Comparison of ENCODE assay signal across 8 cellular contexts in genomic region chr19:45791744-45792481, GRCh38. TPM values are rescaled to one million over a fixed set of nuclear protein-coding genes. Genes with fewer than 3 reads are reported as not detected.
DNase-seq lines count a peak whose midpoint lies in the region; TF ChIP-seq lines count a peak whose summit lies in the region.

No MANE protein-coding gene starts in this region.

- H3K4me1 Mint-ChIP-seq in T-helper 2 cell treated with Interferon-gamma antibody and Interleukin-4, amounts not matched to agents 5 μg/mL and 100 μg/mL, for 36 hours (ENCODE audit: low read depth) = peaks cover 26% of the 10 kb centered on the region
- peaks cover 34% of the 10 kb centered on the region for H3K4me1 Mint-ChIP-seq in neural crest cell

- H3K9me3 Mint-ChIP-seq in T-helper 2 cell treated with Interferon-gamma antibody and Interleukin-4, amounts not matched to agents 5 μg/mL and 100 μg/mL, for 36 hours = no peaks in the 10 kb centered on the region
- no peaks in the 10 kb centered on the region for H3K9me3 Mint-ChIP-seq in neural crest cell

- H3K4me3 Mint-ChIP-seq in T-helper 2 cell treated with Interferon-gamma antibody and Interleukin-4, amounts not matched to agents 5 μg/mL and 100 μg/mL, for 36 hours = peak overlapping the region; percentile 89
- H3K4me3 Mint-ChIP-seq in neural crest cell = peak overlapping the region; percentile 97

- peak; percentile 29 for DNase-seq in T-helper 2 cell treated with Interferon-gamma antibody and Interleukin-4, amounts not matched to agents 5 μg/mL and 100 μg/mL, for 36 hours (ENCODE audit: low spot score)
- DNase-seq in T-helper 2 cell (no peak), LNCaP clone FGC (ENCODE audit: low read depth) (no peak), dermis blood vessel endothelial cell (peak; percentile 39), neural crest cell (ENCODE audit: low read depth, low spot score) (no peak), NCI-H345 (lab: John Stamatoyannopoulos, UW) (no peak), NCI-H1436 treated with DMSO at 0.1 percent for 48 hours (lab: John Stamatoyannopoulos, UW) (no peak), mesenteric fat pad (ENCODE audit: low spot score) (no peak)

- TF ChIP-seq CTCF in LNCaP clone FGC (IDR thresholded peaks at IDR 0.05; ENCODE audit: control insufficient read depth, extremely low read depth, insufficient read depth) = no peak
- no peak for TF ChIP-seq CTCF in neural crest cell (conservative IDR thresholded peaks at IDR 0.05)

- peak overlapping the region; percentile 54 for H3K27ac Mint-ChIP-seq in T-helper 2 cell treated with Interferon-gamma antibody and Interleukin-4, amounts not matched to agents 5 μg/mL and 100 μg/mL, for 36 hours
- H3K27ac Mint-ChIP-seq in neural crest cell (ENCODE audit: unreplicated experiment) = peak overlapping the region; percentile 97

- H3K36me3 Mint-ChIP-seq in T-helper 2 cell treated with Interferon-gamma antibody and Interleukin-4, amounts not matched to agents 5 μg/mL and 100 μg/mL, for 36 hours (ENCODE audit: low read depth) = peaks cover 27% of the 10 kb centered on the region
- peaks cover 15% of the 10 kb centered on the region for H3K36me3 Mint-ChIP-seq in neural crest cell (ENCODE audit: low read depth)

- H3K27me3 Mint-ChIP-seq in T-helper 2 cell treated with Interferon-gamma antibody and Interleukin-4, amounts not matched to agents 5 μg/mL and 100 μg/mL, for 36 hours (ENCODE audit: low read depth) = peaks cover 51% of the 10 kb centered on the region
- H3K27me3 Mint-ChIP-seq in neural crest cell (ENCODE audit: low read depth) = no peaks in the 10 kb centered on the region

- H3K4me3 ChIP-seq in LNCaP clone FGC (ENCODE audit: low read depth, low read length) = peak overlapping the region; percentile 72

RNA-seq across cellular contexts. Expression of gene DMWD, which starts 0.7 kb away (rescaled TPM):
- 28.8 and 31.7 TPM in 2 replicates for total RNA-seq in dermis blood vessel endothelial cell
- total RNA-seq in neural crest cell = 107 and 110 TPM in 2 replicates
- total RNA-seq in mesenteric fat pad = 57.2 TPM

RNA-seq across cellular contexts. Expression of gene DMPK, which starts 9.6 kb away (rescaled TPM):
- 10.9 and 12.4 TPM in 2 replicates for total RNA-seq in dermis blood vessel endothelial cell
- 114 and 118 TPM in 2 replicates for total RNA-seq in neural crest cell
- total RNA-seq in mesenteric fat pad = 37.5 TPM

RNA-seq across cellular contexts. Expression of gene SIX5, which starts 22.9 kb away (rescaled TPM):
- total RNA-seq in dermis blood vessel endothelial cell (9.8 and 11.7 TPM in 2 replicates), neural crest cell (36.8 and 38.6 TPM in 2 replicates), mesenteric fat pad (18.0 TPM)

RNA-seq across cellular contexts. Expression of gene RSPH6A, which starts 23.2 kb away (rescaled TPM):
- total RNA-seq in dermis blood vessel endothelial cell (under 0.01 and 0.05 TPM in 2 replicates), neural crest cell (0.32 and 0.44 TPM in 2 replicates), mesenteric fat pad (not detected)

RNA-seq across cellular contexts. Expression of gene MEIOSIN, which starts 58.7 kb away (rescaled TPM):
- total RNA-seq in dermis blood vessel endothelial cell = not detected in 2 replicates
- not detected in 2 replicates for total RNA-seq in neural crest cell
- not detected for total RNA-seq in mesenteric fat pad

Comparison
In these comparisons a context has a peak if more than half of its experiments do, and no peak if none do; other contexts are left out.
1. DNase-seq: peak in T-helper 2 cell treated with Interferon-gamma antibody and Interleukin-4, amounts not matched to agents 5 μg/mL and 100 μg/mL, for 36 hours (single experiment) and dermis blood vessel endothelial cell (single experiment); none in T-helper 2 cell (0 of 5), LNCaP clone FGC (single experiment), neural crest cell (single experiment), NCI-H345 (single experiment), NCI-H1436 treated with DMSO at 0.1 percent for 48 hours (single experiment) and mesenteric fat pad (single experiment).